Comparison of ENCODE assay signal across 24 cellular contexts in the genomic region with DNA sequence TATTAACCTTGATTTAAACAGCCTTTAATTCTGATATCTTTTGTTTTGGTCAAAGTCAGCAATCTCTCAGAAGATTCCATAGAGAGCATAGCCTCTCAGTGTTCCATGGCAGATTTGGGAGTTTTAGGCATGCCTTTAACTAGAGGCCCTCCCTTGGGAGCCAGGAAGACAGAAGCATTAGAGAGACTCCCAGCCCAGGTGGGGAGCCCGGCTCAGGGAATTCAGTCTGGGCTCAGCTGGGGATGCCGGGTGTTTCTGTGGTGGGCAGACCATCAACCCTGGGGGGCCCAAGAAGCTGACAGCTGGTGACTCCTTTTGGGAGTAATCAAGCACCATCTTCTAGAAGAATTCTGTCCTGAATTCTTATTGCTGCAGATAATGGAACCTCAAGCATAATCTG.
"Had no signal": no experiment of that assay in that cellular context is flagged by ENCODE, and none has a peak within 500 bp of the region (broad histone marks: within the 10 kb centered on the region; RNA-seq: fewer than 3 reads in every experiment).

No MANE protein-coding gene starts in this region.

- H3K27me3 ChIP-seq: colonic mucosa, esophagus squamous epithelium, neural progenitor cell, sigmoid colon, tibial nerve, upper lobe of left lung had no signal

- H3K27me3 Mint-ChIP-seq: dendritic cell treated with granulocyte-macrophage colony-stimulating factor and Interleukin-4, amounts not matched to agents 40 ng/mL and 50 ng/mL, for 4 days; naive thymus-derived CD4-positive, alpha-beta T cell; stimulated activated memory B cell treated with anti-CD40 and anti-IgM and Interleukin-4, amounts not matched to agents 10 μg/mL and 1 μg/mL and 100 μg/mL, for 72 hours had no signal

- ATAC-seq: left lobe of liver; naive thymus-derived CD4-positive, alpha-beta T cell; psoas muscle; right cardiac atrium; stimulated activated memory B cell treated with anti-CD40 and anti-IgM and Interleukin-4, amounts not matched to agents 10 μg/mL and 1 μg/mL and 100 μg/mL, for 72 hours; stimulated activated naive CD8-positive, alpha-beta T cell treated with anti-CD3 and anti-CD28 coated beads, Interleukin-15, Interleukin-2, amounts not matched to agents 100 U/mL and 50 U/mL, for 24 hours had no signal

- H3K9me3 Mint-ChIP-seq: nephron; neural progenitor cell; stimulated activated memory B cell treated with anti-CD40 and anti-IgM and Interleukin-4, amounts not matched to agents 10 μg/mL and 1 μg/mL and 100 μg/mL, for 72 hours had no signal

- H3K9ac ChIP-seq: neural progenitor cell had no signal

- H3K9me3 ChIP-seq: colonic mucosa, esophagus squamous epithelium, psoas muscle, thoracic aorta, tibial nerve, upper lobe of left lung had no signal

- H3K4me3 Mint-ChIP-seq: dendritic cell treated with granulocyte-macrophage colony-stimulating factor and Interleukin-4, amounts not matched to agents 40 ng/mL and 50 ng/mL, for 4 days; immature natural killer cell; naive thymus-derived CD4-positive, alpha-beta T cell; nephron; neural progenitor cell; stimulated activated memory B cell treated with anti-CD40 and anti-IgM and Interleukin-4, amounts not matched to agents 10 μg/mL and 1 μg/mL and 100 μg/mL, for 72 hours had no signal

- H3K36me3 ChIP-seq: colonic mucosa, esophagus squamous epithelium, neural progenitor cell, sigmoid colon, thoracic aorta, tibial nerve, upper lobe of left lung had no signal

- H3K4me1 Mint-ChIP-seq: immature natural killer cell; stimulated activated memory B cell treated with anti-CD40 and anti-IgM and Interleukin-4, amounts not matched to agents 10 μg/mL and 1 μg/mL and 100 μg/mL, for 72 hours had no signal

- H3K4me3 ChIP-seq: colonic mucosa, esophagus squamous epithelium, neural progenitor cell, psoas muscle, sigmoid colon, thoracic aorta, tibial nerve, upper lobe of left lung had no signal

- DNase-seq: colonic mucosa; effector memory CD4-positive, alpha-beta T cell; esophagus squamous epithelium; foreskin melanocyte; hypothalamus; immature natural killer cell; kidney; mesendoderm; midbrain; naive thymus-derived CD4-positive, alpha-beta T cell; psoas muscle; right cardiac atrium; sigmoid colon; stimulated activated CD4-positive, alpha-beta T cell treated with anti-CD3 and anti-CD28 coated beads, Interleukin-2, amount 100 ng/mL, for 24 hours; stimulated activated CD4-positive, alpha-beta T cell treated with anti-CD3 and anti-CD28 coated beads, Interleukin-4, amount 100 ng/mL, for 24 hours; stimulated activated naive CD8-positive, alpha-beta T cell treated with anti-CD3 and anti-CD28 coated beads, Interleukin-15, Interleukin-2, amounts not matched to agents 100 U/mL and 50 U/mL, for 24 hours had no signal

- H3K4me2 ChIP-seq: neural progenitor cell had no signal

- H2AFZ ChIP-seq: neural progenitor cell had no signal

- H3K36me3 Mint-ChIP-seq: immature natural killer cell; naive thymus-derived CD4-positive, alpha-beta T cell; neural progenitor cell; stimulated activated memory B cell treated with anti-CD40 and anti-IgM and Interleukin-4, amounts not matched to agents 10 μg/mL and 1 μg/mL and 100 μg/mL, for 72 hours had no signal

- H3K27ac ChIP-seq: colonic mucosa, esophagus squamous epithelium, neural progenitor cell, psoas muscle, sigmoid colon, thoracic aorta, tibial nerve, upper lobe of left lung had no signal

- H3K27ac Mint-ChIP-seq: dendritic cell treated with granulocyte-macrophage colony-stimulating factor and Interleukin-4, amounts not matched to agents 40 ng/mL and 50 ng/mL, for 4 days; immature natural killer cell; naive thymus-derived CD4-positive, alpha-beta T cell; neural progenitor cell; stimulated activated memory B cell treated with anti-CD40 and anti-IgM and Interleukin-4, amounts not matched to agents 10 μg/mL and 1 μg/mL and 100 μg/mL, for 72 hours had no signal

- H3K4me1 ChIP-seq: colonic mucosa, esophagus squamous epithelium, psoas muscle, sigmoid colon, tibial nerve had no signal
